In genomic region chr22:42116848-42117424, GRCh38 we compare ENCODE assay signal across 1 cellular context.
TF ChIP-seq lines count a peak whose summit lies in the region.

No MANE protein-coding gene starts in this region.

TF ChIP-seq in HepG2, 621 proteins besides CTCF, POLR2A, EP300 and RAD21:
- peak; percentile 35 for TF ChIP-seq STAG1 (CRISPR knock-in tag; IDR thresholded peaks at IDR 0.05)
- no peak for TF ChIP-seq ZNF720 (CRISPR knock-in tag; IDR thresholded peaks at IDR 0.05)
- TF ChIP-seq ZNF574 (CRISPR knock-in tag; IDR thresholded peaks at IDR 0.05): peak; percentile 88
- no peak for TF ChIP-seq ZSCAN31 (CRISPR knock-in tag; IDR thresholded peaks at IDR 0.05; ENCODE audit: low read depth)
